17 cellular contexts compared by ENCODE assay signal in genomic region chr11:244376-244775, GRCh38. TPM values are rescaled to one million over a fixed set of nuclear protein-coding genes. Genes with fewer than 3 reads are reported as not detected.
A peak's percentile ranks its signal among the peaks of the same experiment; 100 is the strongest.
DNase-seq lines count a peak whose midpoint lies in the region; ATAC-seq lines count a peak whose summit lies in the region.
"Had no signal": no experiment of that assay in that cellular context is flagged by ENCODE, and none has a peak within 500 bp of the region (broad histone marks: within the 10 kb centered on the region; RNA-seq: fewer than 3 reads in every experiment).

No MANE protein-coding gene starts in this region.

- CTCF ChIA-PET in activated CD4-positive, alpha-beta T cell treated with anti-CD3 and anti-CD28 coated beads, Interleukin-2, amount 10 ng/mL, durations not matched to agents 7 days and 5 days (lab: Charles Lee): interaction anchor here (0.7 kb wide), 1 partner anchor 45 kb away, joined by 3 read pairs; the partner anchor contains the start of gene PGGHG

- H3K36me3 Mint-ChIP-seq in activated CD4-positive, alpha-beta T cell treated with anti-CD3 and anti-CD28 coated beads, Interleukin-2, amount 10 ng/mL, durations not matched to agents 7 days and 5 days (ENCODE audit: low read depth): peaks cover 72% of the 10 kb centered on the region
- peaks cover 19% of the 10 kb centered on the region for H3K36me3 Mint-ChIP-seq in activated naive CD8-positive, alpha-beta T cell
- H3K36me3 Mint-ChIP-seq in activated naive CD8-positive, alpha-beta T cell treated with anti-CD3 and anti-CD28 coated beads for 36 hours: peaks cover 52% of the 10 kb centered on the region
- H3K36me3 Mint-ChIP-seq in activated naive CD8-positive, alpha-beta T cell treated with anti-CD3 and anti-CD28 coated beads, Interleukin-2, amount 50 U/mL, for 24 hours (ENCODE audit: low read depth): peaks cover 85% of the 10 kb centered on the region
- peaks cover 100% of the 10 kb centered on the region for H3K36me3 Mint-ChIP-seq in stimulated activated effector memory CD8-positive, alpha-beta T cell treated with anti-CD3 and anti-CD28 coated beads, Interleukin-12 subunit alpha, Interleukin-12 subunit beta, amount 100 ng/mL, for 72 hours

- no peak for ATAC-seq in activated naive CD8-positive, alpha-beta T cell treated with anti-CD3 and anti-CD28 coated beads, Interleukin-2, amount 50 U/mL, for 24 hours
- ATAC-seq in stimulated activated effector memory CD8-positive, alpha-beta T cell treated with anti-CD3 and anti-CD28 coated beads, Interleukin-12 subunit alpha, Interleukin-12 subunit beta, amount 100 ng/mL, for 72 hours: peak; percentile 80
- ATAC-seq: GM12878, HCT116 had no signal

- POLR2A ChIA-PET in activated CD4-positive, alpha-beta T cell treated with anti-CD3 and anti-CD28 coated beads, Interleukin-2, amount 10 ng/mL, durations not matched to agents 7 days and 5 days (lab: Charles Lee): no interaction called here

- no peaks in the 10 kb centered on the region for H3K27me3 Mint-ChIP-seq in activated CD4-positive, alpha-beta T cell treated with anti-CD3 and anti-CD28 coated beads, Interleukin-2, amount 10 ng/mL, durations not matched to agents 7 days and 5 days
- no peaks in the 10 kb centered on the region for H3K27me3 Mint-ChIP-seq in activated naive CD8-positive, alpha-beta T cell
- no peaks in the 10 kb centered on the region for H3K27me3 Mint-ChIP-seq in activated naive CD8-positive, alpha-beta T cell treated with anti-CD3 and anti-CD28 coated beads for 36 hours
- H3K27me3 Mint-ChIP-seq in activated naive CD8-positive, alpha-beta T cell treated with anti-CD3 and anti-CD28 coated beads, Interleukin-2, amount 50 U/mL, for 24 hours: no peaks in the 10 kb centered on the region
- H3K27me3 Mint-ChIP-seq: B cell; CD4-positive, alpha-beta T cell had no signal

- H3K4me3 Mint-ChIP-seq in activated CD4-positive, alpha-beta T cell treated with anti-CD3 and anti-CD28 coated beads, Interleukin-2, amount 10 ng/mL, durations not matched to agents 7 days and 5 days: no peak overlapping the region
- no peak overlapping the region for H3K4me3 Mint-ChIP-seq in activated naive CD8-positive, alpha-beta T cell
- H3K4me3 Mint-ChIP-seq in activated naive CD8-positive, alpha-beta T cell treated with anti-CD3 and anti-CD28 coated beads for 36 hours: no peak overlapping the region
- H3K4me3 Mint-ChIP-seq in activated naive CD8-positive, alpha-beta T cell treated with anti-CD3 and anti-CD28 coated beads, Interleukin-2, amount 50 U/mL, for 24 hours: no peak overlapping the region
- H3K4me3 Mint-ChIP-seq in stimulated activated effector memory CD8-positive, alpha-beta T cell treated with anti-CD3 and anti-CD28 coated beads, Interleukin-12 subunit alpha, Interleukin-12 subunit beta, amount 100 ng/mL, for 72 hours: no peak overlapping the region
- H3K4me3 Mint-ChIP-seq: B cell; CD4-positive, alpha-beta T cell had no signal

- no peaks in the 10 kb centered on the region for H3K9me3 Mint-ChIP-seq in activated CD4-positive, alpha-beta T cell treated with anti-CD3 and anti-CD28 coated beads, Interleukin-2, amount 10 ng/mL, durations not matched to agents 7 days and 5 days
- H3K9me3 Mint-ChIP-seq in activated naive CD8-positive, alpha-beta T cell (ENCODE audit: low read depth): no peaks in the 10 kb centered on the region
- no peaks in the 10 kb centered on the region for H3K9me3 Mint-ChIP-seq in activated naive CD8-positive, alpha-beta T cell treated with anti-CD3 and anti-CD28 coated beads for 36 hours
- no peaks in the 10 kb centered on the region for H3K9me3 Mint-ChIP-seq in activated naive CD8-positive, alpha-beta T cell treated with anti-CD3 and anti-CD28 coated beads, Interleukin-2, amount 50 U/mL, for 24 hours
- H3K9me3 Mint-ChIP-seq in stimulated activated effector memory CD8-positive, alpha-beta T cell treated with anti-CD3 and anti-CD28 coated beads, Interleukin-12 subunit alpha, Interleukin-12 subunit beta, amount 100 ng/mL, for 72 hours: no peaks in the 10 kb centered on the region
- H3K9me3 Mint-ChIP-seq: CD4-positive, alpha-beta T cell had no signal

- peak overlapping the region; percentile 15 for H3K27ac Mint-ChIP-seq in activated CD4-positive, alpha-beta T cell treated with anti-CD3 and anti-CD28 coated beads, Interleukin-2, amount 10 ng/mL, durations not matched to agents 7 days and 5 days
- peak overlapping the region; percentile 10 for H3K27ac Mint-ChIP-seq in activated naive CD8-positive, alpha-beta T cell
- H3K27ac Mint-ChIP-seq in activated naive CD8-positive, alpha-beta T cell treated with anti-CD3 and anti-CD28 coated beads for 36 hours: no peak overlapping the region
- H3K27ac Mint-ChIP-seq in activated naive CD8-positive, alpha-beta T cell treated with anti-CD3 and anti-CD28 coated beads, Interleukin-2, amount 50 U/mL, for 24 hours: peak overlapping the region; percentile 44
- no peak overlapping the region for H3K27ac Mint-ChIP-seq in stimulated activated effector memory CD8-positive, alpha-beta T cell treated with anti-CD3 and anti-CD28 coated beads, Interleukin-12 subunit alpha, Interleukin-12 subunit beta, amount 100 ng/mL, for 72 hours
- H3K27ac Mint-ChIP-seq: B cell; CD4-positive, alpha-beta T cell had no signal

- intact Hi-C loops in posterior vena cava (cut with DNase I): no loop called here

- no peak for DNase-seq in activated CD4-positive, alpha-beta T cell treated with anti-CD3 and anti-CD28 coated beads, Interleukin-2, amount 10 ng/mL, durations not matched to agents 7 days and 5 days
- DNase-seq in activated CD4-positive, alpha-beta T cell treated with anti-CD3 and anti-CD28 coated beads, Interleukin-2, amount 50 U/mL, for 4 hours: no peak
- DNase-seq in activated naive CD8-positive, alpha-beta T cell treated with anti-CD3 and anti-CD28 coated beads for 36 hours: no peak
- no peak for DNase-seq in activated naive CD8-positive, alpha-beta T cell treated with anti-CD3 and anti-CD28 coated beads, Interleukin-2, amount 50 U/mL, for 24 hours
- no peak for DNase-seq in stimulated activated effector memory CD8-positive, alpha-beta T cell treated with anti-CD3 and anti-CD28 coated beads, Interleukin-12 subunit alpha, Interleukin-12 subunit beta, amount 100 ng/mL, for 72 hours (ENCODE audit: low spot score in 2 of 2)
- no peak for DNase-seq in posterior vena cava (ENCODE audit: low spot score)
- no peak for DNase-seq in activated naive CD4-positive, alpha-beta T cell treated with Interleukin-2 at 50 U/mL for 16 hours
- DNase-seq: C1 segment of cervical spinal cord; Calu3; CD4-positive, alpha-beta T cell; DMS 273 treated with DMSO at 0.1 percent for 48 hours; DMS79 had no signal

- peaks cover 38% of the 10 kb centered on the region for H3K4me1 Mint-ChIP-seq in activated CD4-positive, alpha-beta T cell treated with anti-CD3 and anti-CD28 coated beads, Interleukin-2, amount 10 ng/mL, durations not matched to agents 7 days and 5 days
- H3K4me1 Mint-ChIP-seq in activated naive CD8-positive, alpha-beta T cell (ENCODE audit: low read depth): peaks cover 34% of the 10 kb centered on the region
- peaks cover 31% of the 10 kb centered on the region for H3K4me1 Mint-ChIP-seq in activated naive CD8-positive, alpha-beta T cell treated with anti-CD3 and anti-CD28 coated beads for 36 hours
- H3K4me1 Mint-ChIP-seq in activated naive CD8-positive, alpha-beta T cell treated with anti-CD3 and anti-CD28 coated beads, Interleukin-2, amount 50 U/mL, for 24 hours: peaks cover 53% of the 10 kb centered on the region
- peaks cover 32% of the 10 kb centered on the region for H3K4me1 Mint-ChIP-seq in stimulated activated effector memory CD8-positive, alpha-beta T cell treated with anti-CD3 and anti-CD28 coated beads, Interleukin-12 subunit alpha, Interleukin-12 subunit beta, amount 100 ng/mL, for 72 hours

RNA-seq across cellular contexts. Expression of gene PSMD13, which starts 7.6 kb away (rescaled TPM):
- 100 to 1,000 TPM; 125 to 153 TPM for total RNA-seq in activated CD4-positive, alpha-beta T cell treated with anti-CD3 and anti-CD28 coated beads, Interleukin-2, amount 10 ng/mL, durations not matched to agents 7 days and 5 days
- total RNA-seq in activated naive CD8-positive, alpha-beta T cell treated with anti-CD3 and anti-CD28 coated beads for 36 hours: 100 to 1,000 TPM; 235 to 239 TPM
- 10 to 100 TPM; 83.2 to 89.6 TPM for total RNA-seq in posterior vena cava

RNA-seq across cellular contexts. Expression of gene SIRT3, which starts 8.2 kb away (rescaled TPM):
- 10 to 100 TPM; 11.3 to 12.7 TPM for total RNA-seq in activated CD4-positive, alpha-beta T cell treated with anti-CD3 and anti-CD28 coated beads, Interleukin-2, amount 10 ng/mL, durations not matched to agents 7 days and 5 days
- total RNA-seq in activated naive CD8-positive, alpha-beta T cell treated with anti-CD3 and anti-CD28 coated beads for 36 hours: 10 to 100 TPM; 18.6 to 20.5 TPM
- total RNA-seq in posterior vena cava: 10 to 100 TPM in 1 of 2 donors, 1 to 10 TPM in 1; 9.1 to 13.3 TPM

RNA-seq across cellular contexts. Expression of gene NLRP6, which starts 33.8 kb away (rescaled TPM):
- total RNA-seq in activated CD4-positive, alpha-beta T cell treated with anti-CD3 and anti-CD28 coated beads, Interleukin-2, amount 10 ng/mL, durations not matched to agents 7 days and 5 days: 1 to 10 TPM; 5.5 to 6.5 TPM
- 1 to 10 TPM; 3.7 to 3.8 TPM for total RNA-seq in activated naive CD8-positive, alpha-beta T cell treated with anti-CD3 and anti-CD28 coated beads for 36 hours
- total RNA-seq in posterior vena cava: under 1 TPM; 0.38 to 0.42 TPM
- total RNA-seq: Calu3, G401 had no signal

RNA-seq across cellular contexts. Expression of gene RIC8A, which starts 36.9 kb away (rescaled TPM):
- 100 to 1,000 TPM; 111 to 124 TPM for total RNA-seq in activated CD4-positive, alpha-beta T cell treated with anti-CD3 and anti-CD28 coated beads, Interleukin-2, amount 10 ng/mL, durations not matched to agents 7 days and 5 days
- total RNA-seq in activated naive CD8-positive, alpha-beta T cell treated with anti-CD3 and anti-CD28 coated beads for 36 hours: 100 to 1,000 TPM; 105 to 111 TPM
- 10 to 100 TPM; 73.8 to 87.5 TPM for total RNA-seq in posterior vena cava

RNA-seq across cellular contexts. Expression of gene BET1L, which starts 37.2 kb away (rescaled TPM):
- total RNA-seq in activated CD4-positive, alpha-beta T cell treated with anti-CD3 and anti-CD28 coated beads, Interleukin-2, amount 10 ng/mL, durations not matched to agents 7 days and 5 days: 10 to 100 TPM; 29.7 to 33.2 TPM
- total RNA-seq in activated naive CD8-positive, alpha-beta T cell treated with anti-CD3 and anti-CD28 coated beads for 36 hours: 10 to 100 TPM; 44.0 to 45.5 TPM
- 10 to 100 TPM; 37.5 to 39.1 TPM for total RNA-seq in posterior vena cava

Comparison
In these comparisons a context has a peak if more than half of its experiments do, and no peak if none do; other contexts are left out.
1. H3K27ac Mint-ChIP-seq: peak in activated CD4-positive, alpha-beta T cell treated with anti-CD3 and anti-CD28 coated beads, Interleukin-2, amount 10 ng/mL, durations not matched to agents 7 days and 5 days (single experiment), activated naive CD8-positive, alpha-beta T cell (single experiment) and activated naive CD8-positive, alpha-beta T cell treated with anti-CD3 and anti-CD28 coated beads, Interleukin-2, amount 50 U/mL, for 24 hours (single experiment); none in activated naive CD8-positive, alpha-beta T cell treated with anti-CD3 and anti-CD28 coated beads for 36 hours (single experiment) and stimulated activated effector memory CD8-positive, alpha-beta T cell treated with anti-CD3 and anti-CD28 coated beads, Interleukin-12 subunit alpha, Interleukin-12 subunit beta, amount 100 ng/mL, for 72 hours (single experiment).